ENCODE assay signal across 22 cellular contexts in genomic region chr11:60946601-60947265, GRCh38. TPM values are rescaled to one million over a fixed set of nuclear protein-coding genes. Genes with fewer than 3 reads are reported as not detected.
"Had no signal": no experiment of that assay in that cellular context is flagged by ENCODE, and none has a peak within 500 bp of the region (broad histone marks: within the 10 kb centered on the region; RNA-seq: fewer than 3 reads in every experiment).

No MANE protein-coding gene starts in this region.

- ATAC-seq: activated T-helper 17 cell treated with anti-CD3 and anti-CD28 coated beads, Interleukin-2, amount 50 U/mL, for 72 hours; heart right ventricle; left lobe of liver; mucosa of descending colon; pancreas; WTC11 had no signal

- H3K27ac Mint-ChIP-seq: activated CD4-positive, alpha-beta T cell treated with anti-CD3 and anti-CD28 coated beads, Interleukin-2, amount 10 ng/mL, durations not matched to agents 7 days and 5 days; activated naive CD4-positive, alpha-beta T cell treated with anti-CD3 and anti-CD28 coated beads for 36 hours; activated T-helper 17 cell treated with anti-CD3 and anti-CD28 coated beads, Interleukin-2, amount 50 U/mL, for 72 hours had no signal

- H3K36me3 ChIP-seq: pancreas, thyroid gland had no signal

- FAIRE-seq: frontal cortex, pancreas, small intestine, urothelium cell line had no signal

- H3K27me3 ChIP-seq: pancreas had no signal

- DNase-seq: activated CD4-positive, alpha-beta T cell treated with anti-CD3 and anti-CD28 coated beads, Interleukin-2, amount 10 ng/mL, durations not matched to agents 7 days and 5 days; activated CD8-positive, alpha-beta memory T cell treated with anti-CD3 and anti-CD28 coated beads for 24 hours; activated naive CD4-positive, alpha-beta T cell treated with anti-CD3 and anti-CD28 coated beads for 36 hours; activated T-cell treated with anti-CD3 and anti-CD28 coated beads for 4 hours; central memory CD4-positive, alpha-beta T cell; effector CD8-positive, alpha-beta T cell; heart right ventricle; islet precursor cell; mammary epithelial cell; mucosa of descending colon; retina; small intestine; thyroid gland had no signal

- H3K9me3 ChIP-seq: heart right ventricle, mucosa of descending colon, pancreas, thyroid gland had no signal

- H3K4me3 ChIP-seq: coronary artery, heart right ventricle, mucosa of descending colon, pancreas, thyroid gland had no signal

- H3K9me3 Mint-ChIP-seq: activated CD4-positive, alpha-beta T cell treated with anti-CD3 and anti-CD28 coated beads, Interleukin-2, amount 10 ng/mL, durations not matched to agents 7 days and 5 days; activated naive CD4-positive, alpha-beta T cell treated with anti-CD3 and anti-CD28 coated beads for 36 hours; activated T-helper 17 cell treated with anti-CD3 and anti-CD28 coated beads, Interleukin-2, amount 50 U/mL, for 72 hours; nephron; WTC11 had no signal

- H3K4me3 Mint-ChIP-seq: activated CD4-positive, alpha-beta T cell treated with anti-CD3 and anti-CD28 coated beads, Interleukin-2, amount 10 ng/mL, durations not matched to agents 7 days and 5 days; activated naive CD4-positive, alpha-beta T cell treated with anti-CD3 and anti-CD28 coated beads for 36 hours; activated T-helper 17 cell treated with anti-CD3 and anti-CD28 coated beads, Interleukin-2, amount 50 U/mL, for 72 hours; WTC11 had no signal

- H3K36me3 Mint-ChIP-seq: WTC11 had no signal

- H3K4me1 ChIP-seq: pancreas had no signal

- H3K27ac ChIP-seq: coronary artery, heart right ventricle, pancreas, thyroid gland had no signal

RNA-seq across cellular contexts. Expression of gene CD6, which starts 24.7 kb away (rescaled TPM):
- total RNA-seq: fibroblast of lung, mammary epithelial cell had no signal
- polyA plus RNA-seq: fibroblast of lung, mammary epithelial cell had no signal
